ENCODE assay signal across 12 cellular contexts in the genomic region with DNA sequence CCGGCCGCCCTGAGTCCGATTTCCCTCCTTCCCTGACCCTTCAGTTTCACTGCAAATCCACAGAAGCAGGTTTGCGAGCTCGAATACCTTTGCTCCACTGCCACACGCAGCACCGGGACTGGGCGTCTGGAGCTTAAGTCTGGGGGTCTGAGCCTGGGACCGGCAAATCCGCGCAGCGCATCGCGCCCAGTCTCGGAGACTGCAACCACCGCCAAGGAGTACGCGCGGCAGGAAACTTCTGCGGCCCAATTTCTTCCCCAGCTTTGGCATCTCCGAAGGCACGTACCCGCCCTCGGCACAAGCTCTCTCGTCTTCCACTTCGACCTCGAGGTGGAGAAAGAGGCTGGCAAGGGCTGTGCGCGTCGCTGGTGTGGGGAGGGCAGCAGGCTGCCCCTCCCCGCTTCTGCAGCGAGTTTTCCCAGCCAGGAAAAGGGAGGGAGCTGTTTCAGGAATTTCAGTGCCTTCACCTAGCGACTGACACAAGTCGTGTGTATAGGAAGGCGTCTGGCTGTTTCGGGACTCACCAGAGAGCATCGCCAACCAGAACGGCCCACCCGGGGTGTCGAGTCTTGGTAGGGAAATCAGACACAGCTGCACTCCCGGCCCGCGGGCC. TPM values are rescaled to one million over a fixed set of nuclear protein-coding genes. Genes with fewer than 3 reads are reported as not detected.
DNase-seq lines count a peak whose midpoint lies in the region; ATAC-seq and TF ChIP-seq lines count a peak whose summit lies in the region.
"Had no signal": no experiment of that assay in that cellular context is flagged by ENCODE, and none has a peak within 500 bp of the region (broad histone marks: within the 10 kb centered on the region; RNA-seq: fewer than 3 reads in every experiment).

No MANE protein-coding gene starts in this region.

- H3K27ac ChIP-seq in breast epithelium, result no peak overlapping the region
- H3K27ac ChIP-seq in mesenchymal stem cell (ENCODE audit: low read length, poor library complexity, severe bottlenecking), result no peak overlapping the region
- no peak overlapping the region for H3K27ac ChIP-seq in subcutaneous abdominal adipose tissue (ENCODE audit: low read depth, low read length)
- no peak overlapping the region for H3K27ac ChIP-seq in SJCRH30

- peak overlapping the region; percentile 72 for H3K4me2 ChIP-seq in mesenchymal stem cell (ENCODE audit: low read length, poor library complexity, severe bottlenecking)

- H3K27ac Mint-ChIP-seq in MCF 10A (ENCODE audit: low read depth, unreplicated experiment), result no peak overlapping the region
- H3K27ac Mint-ChIP-seq: natural killer cell treated with Interleukin-12 subunit alpha and Interleukin-12 subunit beta and Interleukin-15 and Interleukin-18, amount 100 ng/mL, for 72 hours had no signal

- DNase-seq in breast epithelium (ENCODE audit: low spot score in 2 of 2) (no peak), MCF 10A (ENCODE audit: unreplicated experiment) (no peak), ecto neural progenitor cell (ENCODE audit: low spot score) (peak; percentile 66), mesenchymal stem cell (no peak), SJCRH30 (no peak)
- DNase-seq: activated CD4-positive, alpha-beta T cell treated with anti-CD3 and anti-CD28 coated beads for 1 hour; NCI-H1436; NCI-H82 had no signal

- no peak overlapping the region for H2BK120ac ChIP-seq in mesenchymal stem cell (ENCODE audit: low read depth, low read length)

- H3K4me3 Mint-ChIP-seq in MCF 10A (ENCODE audit: unreplicated experiment), result no peak overlapping the region
- H3K4me3 Mint-ChIP-seq: natural killer cell treated with Interleukin-12 subunit alpha and Interleukin-12 subunit beta and Interleukin-15 and Interleukin-18, amount 100 ng/mL, for 72 hours had no signal

- no peak for TF ChIP-seq POLR2A in breast epithelium (IDR thresholded peaks at IDR 0.05)

- ATAC-seq in HG02759 (IDR thresholded peaks at IDR 0.05; ENCODE audit: unreplicated experiment) (no peak), GM19455 (IDR thresholded peaks at IDR 0.05; ENCODE audit: unreplicated experiment) (no peak)
- ATAC-seq: natural killer cell treated with Interleukin-12 subunit alpha and Interleukin-12 subunit beta and Interleukin-15 and Interleukin-18, amount 100 ng/mL, for 72 hours had no signal

- H3K9me3 Mint-ChIP-seq in MCF 10A (ENCODE audit: unreplicated experiment), result no peaks in the 10 kb centered on the region
- H3K9me3 Mint-ChIP-seq: natural killer cell treated with Interleukin-12 subunit alpha and Interleukin-12 subunit beta and Interleukin-15 and Interleukin-18, amount 100 ng/mL, for 72 hours had no signal

- H3K14ac ChIP-seq in mesenchymal stem cell (ENCODE audit: low read length in 2 of 2), result no peak overlapping the region

- 3% methylated on average over 28 of the region's 43 CpGs for WGBS in mesenchymal stem cell

- H3K27me3 Mint-ChIP-seq in MCF 10A (ENCODE audit: insufficient read depth, unreplicated experiment), result peaks cover 1% of the 10 kb centered on the region

- no peak overlapping the region for H2BK5ac ChIP-seq in mesenchymal stem cell (ENCODE audit: low read depth, low read length, poor library complexity, severe bottlenecking)

- H3K9me3 ChIP-seq in breast epithelium (no peaks in the 10 kb centered on the region), mesenchymal stem cell (ENCODE audit: control insufficient read depth, low read length) (no peaks in the 10 kb centered on the region), subcutaneous abdominal adipose tissue (ENCODE audit: control insufficient read depth in 5 of 5, low read length in 5 of 5) (no peaks in the 10 kb centered on the region), SJCRH30 (replicated peaks) (no peaks in the 10 kb centered on the region; the same call in 1 of the 2 replicates)

- H3K36me3 Mint-ChIP-seq in MCF 10A (ENCODE audit: insufficient read depth, unreplicated experiment), result peaks cover 6% of the 10 kb centered on the region
- H3K36me3 Mint-ChIP-seq: natural killer cell treated with Interleukin-12 subunit alpha and Interleukin-12 subunit beta and Interleukin-15 and Interleukin-18, amount 100 ng/mL, for 72 hours had no signal

- no peak overlapping the region for H2AFZ ChIP-seq in mesenchymal stem cell (ENCODE audit: low read depth, low read length)

- intact Hi-C loops in breast epithelium (cut with DNase I; ENCODE audit: low total_unique reads), result no loop called here
- intact Hi-C loops in MCF 10A (cut with micrococcal nuclease), result loop anchor here (5.0 kb wide), 1 partner anchor 163 kb away; no protein-coding TSS in a partner anchor

- no peak overlapping the region for H3K23ac ChIP-seq in mesenchymal stem cell (ENCODE audit: low read length in 2 of 2)

- no peak overlapping the region for H2BK15ac ChIP-seq in mesenchymal stem cell (ENCODE audit: low read depth, poor library complexity, severe bottlenecking)

- H2AK5ac ChIP-seq in mesenchymal stem cell (ENCODE audit: low read length, severe bottlenecking), result no peak overlapping the region

- no peak overlapping the region for H3K4ac ChIP-seq in mesenchymal stem cell (ENCODE audit: low read depth in 1 of 2, low read length in 2 of 2)

- no peak overlapping the region for H2BK12ac ChIP-seq in mesenchymal stem cell (ENCODE audit: low read length in 2 of 2)

- H3K4me3 ChIP-seq in breast epithelium (peak overlapping the region; percentile 11 to 55 (median 14)), mesenchymal stem cell (ENCODE audit: insufficient read depth in 1 of 2, low read depth in 1 of 2, low read length in 2 of 2) (peak overlapping the region in 1 of 2 experiments; percentile 23), subcutaneous abdominal adipose tissue (ENCODE audit: low read depth in 1 of 5, low read length in 5 of 5) (peak overlapping the region in 3 of 5 donors; percentile 26 to 47 (median 44)), SJCRH30 (no peak overlapping the region)

- H3K4me1 Mint-ChIP-seq in MCF 10A (ENCODE audit: insufficient read depth, unreplicated experiment), result peaks cover 7% of the 10 kb centered on the region

- no peak overlapping the region for H4K91ac ChIP-seq in mesenchymal stem cell (ENCODE audit: low read length)

- peaks cover 6% of the 10 kb centered on the region for H3K79me1 ChIP-seq in mesenchymal stem cell (replicated peaks; ENCODE audit: low read length, poor library complexity, severe bottlenecking)

- no peak overlapping the region for H3K18ac ChIP-seq in mesenchymal stem cell (ENCODE audit: low read depth in 1 of 2, low read length in 2 of 2)

- H3K27me3 ChIP-seq in breast epithelium (peaks cover 0 to 80% of the 10 kb centered on the region in 2 donors), mesenchymal stem cell (ENCODE audit: control insufficient read depth in 1 of 2, insufficient read depth in 1 of 2, low read length in 2 of 2) (peaks cover 28 to 76% of the 10 kb centered on the region in 2 experiments), subcutaneous abdominal adipose tissue (ENCODE audit: control insufficient read depth in 5 of 5, insufficient read depth in 4 of 5, low read length in 5 of 5) (peaks cover 34 to 79% (median 64%) of the 10 kb centered on the region in 5 donors), SJCRH30 (no peaks in the 10 kb centered on the region)

- H3K36me3 ChIP-seq in breast epithelium, result no peaks in the 10 kb centered on the region
- peaks cover 0 to 23% of the 10 kb centered on the region in 2 experiments for H3K36me3 ChIP-seq in mesenchymal stem cell (ENCODE audit: control insufficient read depth in 1 of 2, insufficient read depth in 2 of 2, low read depth in 1 of 2, low read length in 2 of 2)
- H3K36me3 ChIP-seq in subcutaneous abdominal adipose tissue (ENCODE audit: control insufficient read depth in 5 of 5, insufficient read depth in 5 of 5, low read length in 5 of 5), result peaks cover 0 to 11% (median 5%) of the 10 kb centered on the region in 5 donors
- peaks cover 36% of the 10 kb centered on the region for H3K36me3 ChIP-seq in SJCRH30

- no peak overlapping the region for H4K8ac ChIP-seq in mesenchymal stem cell (ENCODE audit: low read length)

- H3K4me1 ChIP-seq in breast epithelium (no peaks in the 10 kb centered on the region), mesenchymal stem cell (ENCODE audit: control insufficient read depth, insufficient read depth, low read depth, low read length) (peaks cover 44% of the 10 kb centered on the region), subcutaneous abdominal adipose tissue (ENCODE audit: control insufficient read depth in 5 of 5, insufficient read depth in 5 of 5, low read length in 5 of 5) (peaks cover 0 to 65% (median 47%) of the 10 kb centered on the region in 5 donors), SJCRH30 (no peaks in the 10 kb centered on the region)

- POLR2A ChIA-PET in MCF 10A (lab: Yijun Ruan, JAX), result no interaction called here

- BruUV-seq in MCF 10A (replicated peaks; lab: Mats Ljungman, UMichigan), result no TSS peak

- H3K9ac ChIP-seq in mesenchymal stem cell (ENCODE audit: low read length) (no peak overlapping the region), subcutaneous abdominal adipose tissue (ENCODE audit: low read length in 5 of 5) (no peak overlapping the region)

- no peak for TF ChIP-seq CTCF in breast epithelium (IDR thresholded peaks at IDR 0.05)
- TF ChIP-seq CTCF in MCF 10A (IDR thresholded peaks at IDR 0.05; ENCODE audit: unreplicated experiment), result no peak

- CTCF ChIA-PET in MCF 10A (lab: Yijun Ruan, JAX), result interaction anchor here (0.7 to 1.3 kb wide), 2 partner anchors 15 to 23 kb away, joined by 3 read pairs; no protein-coding TSS in a partner anchor

RNA-seq across cellular contexts. Expression of a gene that starts 4.6 kb away (rescaled TPM):
- total RNA-seq in breast epithelium (1 to 10 TPM in 2 of 3 donors, under 1 TPM in 1; 0.98 to 3.5 (median 1.5) TPM), MCF 10A (2022) (0.96 and 1.2 TPM in 2 replicates)
- 0.03 TPM for polyA plus RNA-seq in mesenchymal stem cell (2013, experiment 1 of 2)
- 0.04 TPM for polyA plus RNA-seq in mesenchymal stem cell (2013, experiment 2 of 2)
- total RNA-seq in SJCRH30 (2014; rRNA removed; shearing (Covaris generic)), result 48.3 and 51.9 TPM in 2 replicates
- total RNA-seq: natural killer cell treated with Interleukin-12 subunit alpha and Interleukin-12 subunit beta and Interleukin-15 and Interleukin-18, amount 100 ng/mL, for 72 hours had no signal

Comparison
In these comparisons a context has a peak if more than half of its experiments do, and no peak if none do; other contexts are left out.
1. RNA of a gene that starts 4.6 kb away (total RNA-seq): 48.3 to 51.9 TPM in SJCRH30; 0.98 to 3.5 TPM in breast epithelium and 0.96 to 1.2 TPM in MCF 10A; every median in the first group is over 10 times any median in the second.